In genomic region chr2:27408601-27409320, GRCh38 we compare ENCODE assay signal across 8 cellular contexts. TPM values are rescaled to one million over a fixed set of nuclear protein-coding genes. Genes with fewer than 3 reads are reported as not detected.
A peak's percentile ranks its signal among the peaks of the same experiment; 100 is the strongest.
DNase-seq lines count a peak whose midpoint lies in the region; ATAC-seq and TF ChIP-seq lines count a peak whose summit lies in the region.

No MANE protein-coding gene starts in this region.

- H3K27me3 Mint-ChIP-seq in CD4-positive, alpha-beta T cell, result no peaks in the 10 kb centered on the region
- peaks cover 10% of the 10 kb centered on the region for H3K27me3 Mint-ChIP-seq in endothelial cell (ENCODE audit: unreplicated experiment)

- peaks cover 15% of the 10 kb centered on the region for H3K36me3 Mint-ChIP-seq in CD4-positive, alpha-beta T cell (ENCODE audit: low read depth)
- peaks cover 9% of the 10 kb centered on the region for H3K36me3 Mint-ChIP-seq in endothelial cell (ENCODE audit: low read depth, unreplicated experiment)

- H3K4me1 ChIP-seq in SJSA1 (replicated peaks), result peaks cover 12% of the 10 kb centered on the region
- peaks cover 7 to 13% of the 10 kb centered on the region in 2 donors for H3K4me1 ChIP-seq in muscle layer of duodenum (ENCODE audit: control insufficient read depth in 1 of 2, insufficient read depth in 2 of 2, low read length in 2 of 2)
- peaks cover 30% of the 10 kb centered on the region for H3K4me1 ChIP-seq in vagina

- H3K27ac ChIP-seq in CD4-positive, alpha-beta T cell (ENCODE audit: low read depth, low read length), result peak overlapping the region; percentile 85
- H3K27ac ChIP-seq in SJSA1, result peak overlapping the region; percentile 67
- peak overlapping the region; percentile 56 for H3K27ac ChIP-seq in muscle layer of duodenum (ENCODE audit: low read length)
- H3K27ac ChIP-seq in vagina, result peak overlapping the region; percentile 80

- no peak for TF ChIP-seq CTCF in CD4-positive, alpha-beta T cell (IDR thresholded peaks at IDR 0.05)
- no peak for TF ChIP-seq CTCF in endothelial cell (IDR thresholded peaks at IDR 0.05; ENCODE audit: unreplicated experiment)
- TF ChIP-seq CTCF in vagina (IDR thresholded peaks at IDR 0.05), result no peak

- TF ChIP-seq POLR2A in vagina (IDR thresholded peaks at IDR 0.05), result no peak

- peak overlapping the region; percentile 82 for H3K27ac Mint-ChIP-seq in CD4-positive, alpha-beta T cell
- peak overlapping the region; percentile 89 for H3K27ac Mint-ChIP-seq in endothelial cell (ENCODE audit: unreplicated experiment)

- H3K4me3 Mint-ChIP-seq in CD4-positive, alpha-beta T cell, result peak overlapping the region; percentile 90
- peak overlapping the region; percentile 93 for H3K4me3 Mint-ChIP-seq in endothelial cell (ENCODE audit: unreplicated experiment)

- POLR2A ChIA-PET in CD4-positive, alpha-beta T cell (lab: Charles Lee), result interaction anchor here (0.6 to 2.7 kb wide), 9 partner anchors 17 to 840 kb away, joined by 3 to 59 read pairs (median 11); partner anchors contain the start of genes CCDC121, EIF2B4, GPN1 and GTF3C2

- H3K36me3 ChIP-seq in SJSA1 (peaks cover 31% of the 10 kb centered on the region), muscle layer of duodenum (ENCODE audit: control insufficient read depth in 1 of 2, insufficient read depth in 2 of 2, low read length in 2 of 2) (peaks cover 0 to 4% of the 10 kb centered on the region in 2 donors), vagina (no peaks in the 10 kb centered on the region)

- CTCF ChIA-PET in CD4-positive, alpha-beta T cell (lab: Charles Lee), result interaction anchor here (1.0 to 2.3 kb wide), 4 partner anchors 17 to 39 kb away, joined by 3 to 12 read pairs (median 5); no protein-coding TSS in a partner anchor

- no peaks in the 10 kb centered on the region for H3K9me3 Mint-ChIP-seq in CD4-positive, alpha-beta T cell
- H3K9me3 Mint-ChIP-seq in endothelial cell (ENCODE audit: unreplicated experiment), result no peaks in the 10 kb centered on the region

- peaks cover 45% of the 10 kb centered on the region for H3K4me1 Mint-ChIP-seq in CD4-positive, alpha-beta T cell (ENCODE audit: low read depth)
- H3K4me1 Mint-ChIP-seq in endothelial cell (ENCODE audit: unreplicated experiment), result peaks cover 10% of the 10 kb centered on the region

- H3K27me3 ChIP-seq in CD4-positive, alpha-beta T cell (ENCODE audit: control insufficient read depth, insufficient read depth, low read length), result no peaks in the 10 kb centered on the region
- H3K27me3 ChIP-seq in SJSA1 (replicated peaks), result no peaks in the 10 kb centered on the region
- H3K27me3 ChIP-seq in muscle layer of duodenum (ENCODE audit: low read depth, low read length), result no peaks in the 10 kb centered on the region
- H3K27me3 ChIP-seq in vagina, result no peaks in the 10 kb centered on the region

- no peak for ATAC-seq in CD4-positive, alpha-beta T cell (ENCODE audit: poor library complexity)
- peak; percentile 22 for ATAC-seq in GM18873 (IDR thresholded peaks at IDR 0.05; ENCODE audit: low FRiP score, unreplicated experiment)
- peak; percentile 23 for ATAC-seq in HG03095 (IDR thresholded peaks at IDR 0.05; ENCODE audit: unreplicated experiment)

- H3K4me3 ChIP-seq in SJSA1 (peak overlapping the region; percentile 98), muscle layer of duodenum (ENCODE audit: low read depth in 1 of 2, low read length in 2 of 2) (peak overlapping the region; percentile 87 to 99), vagina (peak overlapping the region; percentile 67 to 97)

- no peaks in the 10 kb centered on the region for H3K9me3 ChIP-seq in CD4-positive, alpha-beta T cell (ENCODE audit: control insufficient read depth, low read length)
- H3K9me3 ChIP-seq in SJSA1 (replicated peaks), result no peaks in the 10 kb centered on the region
- H3K9me3 ChIP-seq in muscle layer of duodenum (ENCODE audit: control insufficient read depth in 1 of 2, low read length in 2 of 2), result no peaks in the 10 kb centered on the region
- no peaks in the 10 kb centered on the region for H3K9me3 ChIP-seq in vagina

- intact Hi-C loops in CD4-positive, alpha-beta T cell (cut with DNase I, micrococcal nuclease), result loop anchor here (1.0 to 10.0 kb wide), 8 partner anchors 20 to 255 kb away; partner anchors contain the start of genes EIF2B4 (in 2 of the 2), SNX17 (in 2 of the 2), CCDC121 (in 1 of the 2) and GPN1 (in 1 of the 2)
- intact Hi-C loops in vagina (cut with DNase I), result no loop called here

- peak in 1 of 10 experiments; percentile 3 for DNase-seq in CD4-positive, alpha-beta T cell
- peak in 1 of 2 experiments; percentile 49 for DNase-seq in SJSA1 (ENCODE audit: low read depth in 1 of 2, low spot score in 2 of 2)
- DNase-seq in endothelial cell (ENCODE audit: low spot score), result peak; percentile 33
- no peak for DNase-seq in vagina (ENCODE audit: extremely low spot score in 2 of 2)
- DNase-seq in hippocampal formation (lab: John Stamatoyannopoulos, UW), result no peak

RNA-seq across cellular contexts. Expression of gene PPM1G, which starts 0.6 kb away (rescaled TPM):
- 10 to 100 TPM; 30.4 to 31.2 TPM for total RNA-seq in CD4-positive, alpha-beta T cell
- 144 and 147 TPM in 2 replicates for total RNA-seq in SJSA1 (2014; rRNA removed; shearing (Covaris generic))
- total RNA-seq in endothelial cell (ENCODE audit: unreplicated experiment), result 127 TPM
- 45.4 TPM for total RNA-seq in vagina

RNA-seq across cellular contexts. Expression of gene NRBP1, which starts 19.7 kb away (rescaled TPM):
- 100 to 1,000 TPM; 169 to 181 TPM for total RNA-seq in CD4-positive, alpha-beta T cell
- 83.1 and 132 TPM in 2 replicates for total RNA-seq in SJSA1 (2014; rRNA removed; shearing (Covaris generic))
- 117 TPM for total RNA-seq in endothelial cell (ENCODE audit: unreplicated experiment)
- 62.6 TPM for total RNA-seq in vagina

RNA-seq across cellular contexts. Expression of gene ZNF513, which starts 28.2 kb away (rescaled TPM):
- 10 to 100 TPM; 22.8 to 22.9 TPM for total RNA-seq in CD4-positive, alpha-beta T cell
- 7.7 and 13.1 TPM in 2 replicates for total RNA-seq in SJSA1 (2014; rRNA removed; shearing (Covaris generic))
- total RNA-seq in endothelial cell (ENCODE audit: unreplicated experiment) (20.8 TPM), vagina (17.4 TPM)

RNA-seq across cellular contexts. Expression of gene KRTCAP3, which starts 33.4 kb away (rescaled TPM):
- total RNA-seq in CD4-positive, alpha-beta T cell, result 10 to 100 TPM; 11.5 to 12.8 TPM
- total RNA-seq in SJSA1 (2014; rRNA removed; shearing (Covaris generic)), result not detected in 2 replicates
- 4.6 TPM for total RNA-seq in endothelial cell (ENCODE audit: unreplicated experiment)
- total RNA-seq in vagina, result 3.9 TPM

RNA-seq across cellular contexts. Expression of gene SNX17, which starts 38.3 kb away (rescaled TPM):
- total RNA-seq in CD4-positive, alpha-beta T cell, result 10 to 100 TPM; 66.3 to 67.9 TPM
- 148 and 170 TPM in 2 replicates for total RNA-seq in SJSA1 (2014; rRNA removed; shearing (Covaris generic))
- total RNA-seq in endothelial cell (ENCODE audit: unreplicated experiment) (90.5 TPM), vagina (99.2 TPM)
